Comparison of ENCODE assay signal across 8 cellular contexts in genomic region chr2:113877651-113878594, GRCh38. TPM values are rescaled to one million over a fixed set of nuclear protein-coding genes. Genes with fewer than 3 reads are reported as not detected.
DNase-seq lines count a peak whose midpoint lies in the region; ATAC-seq and TF ChIP-seq lines count a peak whose summit lies in the region.

No MANE protein-coding gene starts in this region.

- H3K9me3 ChIP-seq in Caco-2: no peaks in the 10 kb centered on the region

- CTCF ChIA-PET in Caco-2 (lab: Charles Lee): interaction anchor here (1.2 kb wide), 1 partner anchor 673 kb away, joined by 3 read pairs; no protein-coding TSS in a partner anchor

- in situ Hi-C loops in astrocyte of the spinal cord (cut with HindIII; ENCODE audit: low sequenced_read_pairs): no loop called here

- TF ChIP-seq CTCF in Caco-2 (IDR thresholded peaks at IDR 0.05; ENCODE audit: insufficient read depth in 1 of 2, low read depth in 1 of 2, low read length in 1 of 2, severe bottlenecking in 1 of 2, unreplicated experiment in 1 of 2) (no peak), astrocyte of the spinal cord (IDR thresholded peaks at IDR 0.05; ENCODE audit: low read depth, low read length) (no peak)

- peaks cover 15% of the 10 kb centered on the region for H3K36me3 Mint-ChIP-seq in Caco-2 (ENCODE audit: insufficient read depth, unreplicated experiment)
- peaks cover 14% of the 10 kb centered on the region for H3K36me3 Mint-ChIP-seq in memory B cell

- H3K27me3 ChIP-seq in Caco-2 (replicated peaks; ENCODE audit: control insufficient read depth, insufficient read depth, low read length): no peaks in the 10 kb centered on the region

- H3K27ac Mint-ChIP-seq in Caco-2 (ENCODE audit: unreplicated experiment) (peak overlapping the region; percentile 53), memory B cell (peak overlapping the region; percentile 70)

- H3K4me1 Mint-ChIP-seq in Caco-2 (ENCODE audit: low read depth, unreplicated experiment) (peaks cover 34% of the 10 kb centered on the region), memory B cell (peaks cover 19% of the 10 kb centered on the region)

- no peaks in the 10 kb centered on the region for H3K27me3 Mint-ChIP-seq in Caco-2 (ENCODE audit: insufficient read depth, unreplicated experiment)
- H3K27me3 Mint-ChIP-seq in memory B cell: no peaks in the 10 kb centered on the region

- H3K36me3 ChIP-seq in Caco-2 (ENCODE audit: control insufficient read depth, insufficient read depth, low read length): no peaks in the 10 kb centered on the region

- peak overlapping the region; percentile 50 for H3K4me3 Mint-ChIP-seq in Caco-2 (ENCODE audit: unreplicated experiment)
- H3K4me3 Mint-ChIP-seq in memory B cell: no peak overlapping the region

- DNase-seq in Caco-2: peak in 1 of 2 experiments; percentile 25
- DNase-seq in LHCN-M2 (ENCODE audit: low read depth): peak; percentile 62
- peak; percentile 62 for DNase-seq in astrocyte of the spinal cord (ENCODE audit: low read depth, low spot score)
- no peak for DNase-seq in memory B cell (ENCODE audit: low spot score in 2 of 2)
- DNase-seq in NCI-H345 treated with DMSO at 0.1 percent for 48 hours (lab: John Stamatoyannopoulos, UW; ENCODE audit: unreplicated experiment): no peak
- no peak for DNase-seq in head of caudate nucleus
- DNase-seq in hippocampal formation (lab: John Stamatoyannopoulos, UW): no peak

- no peak for ATAC-seq in memory B cell (ENCODE audit: low read depth)
- ATAC-seq in GM18909 (IDR thresholded peaks at IDR 0.05; ENCODE audit: poor library complexity, unreplicated experiment): no peak

- H3K4me1 ChIP-seq in Caco-2: peaks cover 26% of the 10 kb centered on the region

- intact Hi-C loops in Caco-2 (cut with micrococcal nuclease; ENCODE audit: unreplicated experiment): loop anchor here (1.0 to 2.0 kb wide), 2 partner anchors 11 to 51 kb away; no protein-coding TSS in a partner anchor
- intact Hi-C loops in head of caudate nucleus (cut with DNase I): no loop called here

- peaks cover 10% of the 10 kb centered on the region for H3K9me3 Mint-ChIP-seq in Caco-2 (ENCODE audit: unreplicated experiment)
- H3K9me3 Mint-ChIP-seq in memory B cell: no peaks in the 10 kb centered on the region

- POLR2A ChIA-PET in Caco-2 (lab: Charles Lee): interaction anchor here (0.6 to 0.9 kb wide), 2 partner anchors 20 to 121 kb away, joined by 4 to 22 read pairs; partner anchors contain the start of gene SLC35F5

- BruUV-seq in Caco-2 (replicated peaks; lab: Mats Ljungman, UMichigan): no TSS peak

- H3K4me3 ChIP-seq in Caco-2 (ENCODE audit: low read depth, low read length) (no peak overlapping the region), astrocyte of the spinal cord (ENCODE audit: low read depth, low read length) (no peak overlapping the region)

RNA-seq across cellular contexts. Expression of gene ACTR3, which starts 12.0 kb away (rescaled TPM):
- total RNA-seq in Caco-2 (2022): 340 and 341 TPM in 2 replicates
- 307 and 331 TPM in 2 replicates for total RNA-seq in LHCN-M2 (2014; rRNA removed)
- 276 TPM for polyA plus RNA-seq in LHCN-M2 (2012)

Comparison
In these comparisons a context has a peak if more than half of its experiments do, and no peak if none do; other contexts are left out.
1. DNase-seq: peak in LHCN-M2 (single experiment) and astrocyte of the spinal cord (single experiment); none in memory B cell (0 of 2), NCI-H345 treated with DMSO at 0.1 percent for 48 hours (single experiment), head of caudate nucleus (0 of 42) and hippocampal formation (0 of 2).